In the genomic region with DNA sequence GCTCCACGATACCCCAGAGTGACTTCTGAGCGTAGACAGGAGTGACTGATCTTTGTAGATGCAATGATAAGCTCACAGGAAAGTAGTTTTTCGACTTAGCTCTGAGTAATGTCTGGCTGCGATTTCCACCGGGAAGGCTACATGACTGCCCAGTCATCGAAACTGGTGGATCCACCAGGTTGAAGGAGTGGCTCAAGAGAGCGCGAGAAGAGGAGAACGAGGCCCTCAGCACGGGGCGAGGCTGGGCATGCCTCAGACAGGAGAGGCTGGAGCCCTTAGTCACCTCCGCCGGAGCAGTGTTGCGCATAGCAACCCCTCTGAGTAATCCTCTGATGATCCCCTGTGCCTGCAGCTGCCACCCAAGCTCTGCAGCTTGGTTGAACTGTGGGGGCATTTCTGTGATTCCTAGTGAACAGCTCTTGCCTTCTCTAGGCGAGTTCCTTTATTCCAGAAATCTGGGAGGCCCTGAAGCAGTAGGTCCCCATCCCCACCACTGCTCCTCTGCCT, we compare ENCODE assay signal across 8 cellular contexts. TPM values are rescaled to one million over a fixed set of nuclear protein-coding genes. Genes with fewer than 3 reads are reported as not detected.
DNase-seq lines count a peak whose midpoint lies in the region; ATAC-seq lines count a peak whose summit lies in the region.
"Had no signal": no experiment of that assay in that cellular context is flagged by ENCODE, and none has a peak within 500 bp of the region (broad histone marks: within the 10 kb centered on the region; RNA-seq: fewer than 3 reads in every experiment).

No MANE protein-coding gene starts in this region.

- H3K14ac ChIP-seq in trophoblast cell (ENCODE audit: low read length): no peak overlapping the region

- H4K12ac ChIP-seq in trophoblast cell (ENCODE audit: low read depth, low read length): no peak overlapping the region

- no peak overlapping the region for H3K18ac ChIP-seq in trophoblast cell (ENCODE audit: low read length)

- H3K27ac ChIP-seq in trophoblast cell (ENCODE audit: low read depth, low read length): peak overlapping the region; percentile 80
- H3K27ac ChIP-seq: cardiac muscle cell had no signal

- H3K36me3 ChIP-seq in trophoblast cell (ENCODE audit: control insufficient read depth in 1 of 2, insufficient read depth in 2 of 2, low read length in 2 of 2): peaks cover 7 to 14% of the 10 kb centered on the region in 2 experiments
- H3K36me3 ChIP-seq: cardiac muscle cell had no signal

- peak overlapping the region; percentile 18 for H3K4me2 ChIP-seq in trophoblast cell (ENCODE audit: low read length)

- peak overlapping the region; percentile 0 for H2BK5ac ChIP-seq in trophoblast cell (ENCODE audit: low read depth, low read length, poor library complexity)

- no CpG with 5 or more reads among the region's 15 CpGs for WGBS in trophoblast cell (ENCODE audit: extremely low coverage, insufficient coverage, insufficient read length)

- no peak overlapping the region for H2BK120ac ChIP-seq in trophoblast cell (ENCODE audit: insufficient read depth, low read length, poor library complexity)

- no peak overlapping the region for H4K8ac ChIP-seq in trophoblast cell (ENCODE audit: low read depth, low read length)

- H2AK5ac ChIP-seq in trophoblast cell (ENCODE audit: low read length): no peak overlapping the region

- DNase-seq in GM04504 (ENCODE audit: low read depth) (peak; percentile 91), NCI-H2196 treated with DMSO at 0.1 percent for 48 hours (lab: John Stamatoyannopoulos, UW; ENCODE audit: unreplicated experiment) (peak; percentile 20), dermis blood vessel endothelial cell (peak; percentile 98), trophoblast cell (peak; percentile 99 to 100), germinal center (ENCODE audit: low spot score) (no peak), retina (no peak)

- H3K23ac ChIP-seq in trophoblast cell (ENCODE audit: low read length): no peak overlapping the region

- no peaks in the 10 kb centered on the region for H3K27me3 ChIP-seq in trophoblast cell (ENCODE audit: insufficient read depth, low read length)
- H3K27me3 ChIP-seq: cardiac muscle cell had no signal

- H4K91ac ChIP-seq in trophoblast cell (ENCODE audit: low read depth, low read length): peak overlapping the region; percentile 54

- no peak overlapping the region for H3K4ac ChIP-seq in trophoblast cell (ENCODE audit: low read depth, low read length)

- H3K9me3 ChIP-seq in trophoblast cell (ENCODE audit: insufficient read depth, low read depth, low read length): no peaks in the 10 kb centered on the region

- no peak overlapping the region for H3K9ac ChIP-seq in trophoblast cell (ENCODE audit: low read length)

- H3K79me2 ChIP-seq in trophoblast cell (ENCODE audit: control insufficient read depth, insufficient read depth, low read length, poor library complexity): no peaks in the 10 kb centered on the region

- peaks cover 6% of the 10 kb centered on the region for H3K79me1 ChIP-seq in trophoblast cell (ENCODE audit: low read length)

- H3K4me1 ChIP-seq in trophoblast cell (ENCODE audit: control insufficient read depth in 1 of 2, insufficient read depth in 2 of 2, low read length in 2 of 2): peaks cover 12 to 22% of the 10 kb centered on the region in 2 experiments

- ATAC-seq in GM19023 (IDR thresholded peaks at IDR 0.05; ENCODE audit: unreplicated experiment): no peak

- H2BK12ac ChIP-seq in trophoblast cell (ENCODE audit: low read length): no peak overlapping the region

- no peak overlapping the region for H3K4me3 ChIP-seq in trophoblast cell (ENCODE audit: low read depth, low read length)
- H3K4me3 ChIP-seq: cardiac muscle cell had no signal

- no peak overlapping the region for H2AFZ ChIP-seq in trophoblast cell (ENCODE audit: insufficient read depth, low read length, poor library complexity)

RNA-seq across cellular contexts. Expression of a gene that starts 25.6 kb away (rescaled TPM):
- 45.6 and 95.3 TPM in 2 replicates for total RNA-seq in dermis blood vessel endothelial cell
- polyA plus RNA-seq in trophoblast cell (2013): 35.5 and 36.8 TPM in 2 replicates

Comparison
In these comparisons a context has a peak if more than half of its experiments do, and no peak if none do; other contexts are left out.
1. DNase-seq: peak in GM04504 (single experiment), NCI-H2196 treated with DMSO at 0.1 percent for 48 hours (single experiment), dermis blood vessel endothelial cell (single experiment) and trophoblast cell (2 of 2); none in germinal center (single experiment) and retina (single experiment).